Comparison of ENCODE assay signal across 1 cellular context in genomic region chr19:36136975-36137686, GRCh38.
TF ChIP-seq lines count a peak whose summit lies in the region.

No MANE protein-coding gene starts in this region.

TF ChIP-seq in HEK293, 187 proteins besides CTCF, POLR2A, EP300 and RAD21 (continued from another document):
- TF ChIP-seq ZNF449 (tag by site-specific recombination; IDR thresholded peaks at IDR 0.05) (peak; percentile 73; the same call in 1 of the 2 replicates), ZIC2 (tag by site-specific recombination; IDR thresholded peaks at IDR 0.05) (peak; percentile 24; the same call in 1 of the 2 replicates), ZBTB20 (tag by site-specific recombination; IDR thresholded peaks at IDR 0.05) (peak; percentile 95), KLF9 (tag by site-specific recombination; IDR thresholded peaks at IDR 0.05; ENCODE audit: low read depth) (peak; percentile 47; the same call in 1 of the 2 replicates), ZFP3 (tag by site-specific recombination; IDR thresholded peaks at IDR 0.05; ENCODE audit: low read depth) (no peak), ZNF600 (tag by site-specific recombination; IDR thresholded peaks at IDR 0.05) (peak; percentile 98), ZNF48 (tag by site-specific recombination; IDR thresholded peaks at IDR 0.05) (no peak), ZNF16 (tag by site-specific recombination; IDR thresholded peaks at IDR 0.05; ENCODE audit: low read depth) (no peak)
- TF ChIP-seq, protein P1, sequence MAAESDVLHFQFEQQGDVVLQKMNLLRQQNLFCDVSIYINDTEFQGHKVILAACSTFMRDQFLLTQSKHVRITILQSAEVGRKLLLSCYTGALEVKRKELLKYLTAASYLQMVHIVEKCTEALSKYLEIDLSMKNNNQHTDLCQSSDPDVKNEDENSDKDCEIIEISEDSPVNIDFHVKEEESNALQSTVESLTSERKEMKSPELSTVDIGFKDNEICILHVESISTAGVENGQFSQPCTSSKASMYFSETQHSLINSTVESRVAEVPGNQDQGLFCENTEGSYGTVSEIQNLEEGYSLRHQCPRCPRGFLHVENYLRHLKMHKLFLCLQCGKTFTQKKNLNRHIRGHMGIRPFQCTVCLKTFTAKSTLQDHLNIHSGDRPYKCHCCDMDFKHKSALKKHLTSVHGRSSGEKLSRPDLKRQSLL (tag by site-specific recombination; IDR thresholded peaks at IDR 0.05): no peak
- TF ChIP-seq, protein P2, sequence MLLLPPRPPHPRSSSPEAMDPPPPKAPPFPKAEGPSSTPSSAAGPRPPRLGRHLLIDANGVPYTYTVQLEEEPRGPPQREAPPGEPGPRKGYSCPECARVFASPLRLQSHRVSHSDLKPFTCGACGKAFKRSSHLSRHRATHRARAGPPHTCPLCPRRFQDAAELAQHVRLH (tag by site-specific recombination; IDR thresholded peaks at IDR 0.05): peak; percentile 77; the same call in 1 of the 2 replicates
